28 cellular contexts compared by ENCODE assay signal in genomic region chr3:61345020-61345419, GRCh38.
"Had no signal": no experiment of that assay in that cellular context is flagged by ENCODE, and none has a peak within 500 bp of the region (broad histone marks: within the 10 kb centered on the region; RNA-seq: fewer than 3 reads in every experiment).

No MANE protein-coding gene starts in this region.

- H3K27me3 Mint-ChIP-seq: activated CD4-positive, alpha-beta memory T cell treated with anti-CD3 and anti-CD28 coated beads, Interleukin-2, amount 10 ng/mL, durations not matched to agents 7 days and 5 days; activated CD4-positive, alpha-beta T cell treated with anti-CD3 and anti-CD28 coated beads, Interleukin-2, amount 10 ng/mL, durations not matched to agents 7 days and 5 days; activated T-helper 17 cell treated with anti-CD3 and anti-CD28 coated beads, Interleukin-2, amount 50 U/mL, for 72 hours had no signal

- H3K36me3 Mint-ChIP-seq: activated naive CD8-positive, alpha-beta T cell had no signal

- H3K9me3 Mint-ChIP-seq: activated CD4-positive, alpha-beta T cell treated with anti-CD3 and anti-CD28 coated beads, Interleukin-2, amount 10 ng/mL, durations not matched to agents 7 days and 5 days; activated T-cell treated with anti-CD3 and anti-CD28 coated beads, Interleukin-2, amount 50 U/mL, for 4 hours; activated T-helper 17 cell treated with anti-CD3 and anti-CD28 coated beads, Interleukin-2, amount 50 U/mL, for 72 hours; central memory CD8-positive, alpha-beta T cell; dendritic cell treated with granulocyte-macrophage colony-stimulating factor and Interleukin-4, amounts not matched to agents 40 ng/mL and 50 ng/mL, for 4 days had no signal

- H3K27ac Mint-ChIP-seq: activated CD4-positive, alpha-beta memory T cell treated with anti-CD3 and anti-CD28 coated beads, Interleukin-2, amount 10 ng/mL, durations not matched to agents 7 days and 5 days; activated CD4-positive, alpha-beta T cell treated with anti-CD3 and anti-CD28 coated beads, Interleukin-2, amount 10 ng/mL, durations not matched to agents 7 days and 5 days; activated naive CD8-positive, alpha-beta T cell; activated T-helper 17 cell treated with anti-CD3 and anti-CD28 coated beads, Interleukin-2, amount 50 U/mL, for 72 hours; dendritic cell treated with granulocyte-macrophage colony-stimulating factor and Interleukin-4, amounts not matched to agents 40 ng/mL and 50 ng/mL, for 4 days had no signal

- H3K27ac ChIP-seq: brain microvascular endothelial cell, coronary artery, dorsolateral prefrontal cortex, esophagus muscularis mucosa, foreskin keratinocyte, gastrocnemius medialis had no signal

- H3K4me3 Mint-ChIP-seq: activated CD4-positive, alpha-beta memory T cell treated with anti-CD3 and anti-CD28 coated beads, Interleukin-2, amount 10 ng/mL, durations not matched to agents 7 days and 5 days; activated CD4-positive, alpha-beta T cell treated with anti-CD3 and anti-CD28 coated beads, Interleukin-2, amount 10 ng/mL, durations not matched to agents 7 days and 5 days; activated naive CD8-positive, alpha-beta T cell; activated T-cell treated with anti-CD3 and anti-CD28 coated beads, Interleukin-2, amount 50 U/mL, for 4 hours; activated T-helper 17 cell treated with anti-CD3 and anti-CD28 coated beads, Interleukin-2, amount 50 U/mL, for 72 hours; central memory CD8-positive, alpha-beta T cell; dendritic cell treated with granulocyte-macrophage colony-stimulating factor and Interleukin-4, amounts not matched to agents 40 ng/mL and 50 ng/mL, for 4 days had no signal

- H3K4me1 ChIP-seq: esophagus muscularis mucosa, foreskin keratinocyte, gastrocnemius medialis had no signal

- H3K36me3 ChIP-seq: brain microvascular endothelial cell, esophagus muscularis mucosa, gastrocnemius medialis had no signal

- DNase-seq: activated CD4-positive, alpha-beta memory T cell treated with anti-CD3 and anti-CD28 coated beads, Interleukin-2, amount 10 ng/mL, durations not matched to agents 7 days and 5 days; activated CD4-positive, alpha-beta T cell treated with anti-CD3 and anti-CD28 coated beads for 1 hour; activated CD4-positive, alpha-beta T cell treated with anti-CD3 and anti-CD28 coated beads for 4 hours; activated CD4-positive, alpha-beta T cell treated with anti-CD3 and anti-CD28 coated beads, Interleukin-2, amount 10 ng/mL, durations not matched to agents 7 days and 5 days; activated CD4-positive, alpha-beta T cell treated with anti-CD3 and anti-CD28 coated beads, Interleukin-2, amount 50 U/mL, for 4 hours; activated CD8-positive, alpha-beta memory T cell treated with anti-CD3 and anti-CD28 coated beads, Interleukin-2, amount 50 U/mL, for 48 hours; activated effector memory CD4-positive, alpha-beta T cell treated with Interleukin-2 at 50 U/mL for 16 hours; activated gamma-delta T cell treated with Interleukin-2 at 50 U/mL for 16 hours; activated naive CD4-positive, alpha-beta T cell treated with anti-CD3 and anti-CD28 coated beads, Interleukin-2, amount 50 U/mL, for 16 hours; activated naive CD4-positive, alpha-beta T cell treated with Interleukin-2 at 50 U/mL for 16 hours; activated T-cell treated with anti-CD3 and anti-CD28 coated beads for 4 hours; activated T-cell treated with anti-CD3 and anti-CD28 coated beads, Interleukin-2, amount 50 U/mL, for 4 hours; amniotic stem cell; anterior cingulate cortex; brain microvascular endothelial cell; dorsolateral prefrontal cortex; effector memory CD4-positive, alpha-beta T cell; erythroblast; foreskin keratinocyte; gastrocnemius medialis; glutamatergic neuron; T-helper 2 cell had no signal

- H3K4me1 Mint-ChIP-seq: activated CD4-positive, alpha-beta memory T cell treated with anti-CD3 and anti-CD28 coated beads, Interleukin-2, amount 10 ng/mL, durations not matched to agents 7 days and 5 days; activated CD4-positive, alpha-beta T cell treated with anti-CD3 and anti-CD28 coated beads, Interleukin-2, amount 10 ng/mL, durations not matched to agents 7 days and 5 days; activated T-helper 17 cell treated with anti-CD3 and anti-CD28 coated beads, Interleukin-2, amount 50 U/mL, for 72 hours; central memory CD8-positive, alpha-beta T cell had no signal

- H3K9me3 ChIP-seq: esophagus muscularis mucosa, gastrocnemius medialis had no signal

- H3K4me3 ChIP-seq: coronary artery, dorsolateral prefrontal cortex, esophagus muscularis mucosa, gastrocnemius medialis had no signal

- H3K27me3 ChIP-seq: brain microvascular endothelial cell, dorsolateral prefrontal cortex, esophagus muscularis mucosa, gastrocnemius medialis had no signal

- ATAC-seq: activated T-cell treated with anti-CD3 and anti-CD28 coated beads, Interleukin-2, amount 50 U/mL, for 4 hours; activated T-helper 17 cell treated with anti-CD3 and anti-CD28 coated beads, Interleukin-2, amount 50 U/mL, for 72 hours; foreskin keratinocyte; gastrocnemius medialis had no signal
